ENCODE assay signal across 27 cellular contexts in the genomic region with DNA sequence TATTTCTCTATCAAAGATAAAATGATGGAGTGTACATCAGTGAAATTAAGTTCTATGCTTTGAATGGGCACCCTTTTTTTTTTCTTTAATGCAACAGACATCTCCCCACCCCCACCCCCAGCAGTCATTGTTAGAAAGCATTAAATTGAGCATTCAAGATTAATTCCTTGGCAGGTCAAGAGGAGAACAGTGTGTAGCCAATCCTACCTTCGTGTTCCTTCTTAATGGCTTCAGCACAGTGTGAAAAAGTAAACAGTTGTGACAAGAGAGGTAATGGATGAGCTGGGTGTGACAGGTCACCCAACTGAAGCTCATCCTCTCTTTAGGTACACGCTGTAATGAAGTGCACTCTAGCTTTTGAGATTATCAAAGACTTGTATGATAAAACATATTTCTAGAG.
A peak's percentile ranks its signal among the peaks of the same experiment; 100 is the strongest.
DNase-seq lines count a peak whose midpoint lies in the region; TF ChIP-seq lines count a peak whose summit lies in the region.
"Had no signal": no experiment of that assay in that cellular context is flagged by ENCODE, and none has a peak within 500 bp of the region (broad histone marks: within the 10 kb centered on the region; RNA-seq: fewer than 3 reads in every experiment).

No MANE protein-coding gene starts in this region.

- H3K4me1 Mint-ChIP-seq in activated CD4-positive, alpha-beta T cell treated with anti-CD3 and anti-CD28 coated beads, Interleukin-2, amount 10 ng/mL, durations not matched to agents 7 days and 5 days = no peaks in the 10 kb centered on the region
- H3K4me1 Mint-ChIP-seq: CD14-positive monocyte, IgD-negative memory B cell, T-cell had no signal

- H3F3A ChIP-seq in neural cell (ENCODE audit: insufficient read depth, low read length, poor library complexity, severe bottlenecking) = no peaks in the 10 kb centered on the region

- peak; percentile 20 for TF ChIP-seq EP300 in neural cell (conservative IDR thresholded peaks at IDR 0.05; ENCODE audit: poor library complexity, severe bottlenecking)

- H3K79me2 ChIP-seq in neural cell (replicated peaks; ENCODE audit: insufficient read depth, low read length) = no peaks in the 10 kb centered on the region

- H3K27me3 ChIP-seq in neural cell (ENCODE audit: insufficient read depth, low read depth, low read length) = no peaks in the 10 kb centered on the region
- H3K27me3 ChIP-seq: BE2C, SJSA1 had no signal

- CTCF ChIA-PET in activated CD4-positive, alpha-beta T cell treated with anti-CD3 and anti-CD28 coated beads, Interleukin-2, amount 10 ng/mL, durations not matched to agents 7 days and 5 days (lab: Charles Lee) = no interaction called here

- no peak overlapping the region for H3K27ac Mint-ChIP-seq in activated CD4-positive, alpha-beta T cell treated with anti-CD3 and anti-CD28 coated beads, Interleukin-2, amount 10 ng/mL, durations not matched to agents 7 days and 5 days
- H3K27ac Mint-ChIP-seq: CD14-positive monocyte, IgD-negative memory B cell, T-cell had no signal

- no peak overlapping the region for H3K4me3 Mint-ChIP-seq in activated CD4-positive, alpha-beta T cell treated with anti-CD3 and anti-CD28 coated beads, Interleukin-2, amount 10 ng/mL, durations not matched to agents 7 days and 5 days
- H3K4me3 Mint-ChIP-seq: CD14-positive monocyte, IgD-negative memory B cell, T-cell had no signal

- no peak overlapping the region for H3K9ac ChIP-seq in neural cell (ENCODE audit: low read length)
- H3K9ac ChIP-seq: KMS-11 had no signal

- H3K9me2 ChIP-seq in neural cell (ENCODE audit: insufficient read depth, low read length) = no peaks in the 10 kb centered on the region

- H3K36me3 Mint-ChIP-seq in activated CD4-positive, alpha-beta T cell treated with anti-CD3 and anti-CD28 coated beads, Interleukin-2, amount 10 ng/mL, durations not matched to agents 7 days and 5 days (ENCODE audit: low read depth) = no peaks in the 10 kb centered on the region
- H3K36me3 Mint-ChIP-seq: CD14-positive monocyte, IgD-negative memory B cell, T-cell had no signal

- H3K9me3 Mint-ChIP-seq in activated CD4-positive, alpha-beta T cell treated with anti-CD3 and anti-CD28 coated beads, Interleukin-2, amount 10 ng/mL, durations not matched to agents 7 days and 5 days = peaks cover 2% of the 10 kb centered on the region

- H3K4me2 ChIP-seq in neural cell (ENCODE audit: low read length) = no peak overlapping the region
- H3K4me2 ChIP-seq: KMS-11 had no signal

- H3K27ac ChIP-seq in neural cell (ENCODE audit: low read length) = no peak overlapping the region
- H3K27ac ChIP-seq: 22Rv1, HL-60, KMS-11, SJSA1 had no signal

- TF ChIP-seq RAD21 in neural cell (conservative IDR thresholded peaks at IDR 0.05) = no peak

- no peaks in the 10 kb centered on the region for H4K20me1 ChIP-seq in neural cell (ENCODE audit: insufficient read depth)

- DNase-seq in DMS53 (lab: John Stamatoyannopoulos, UW) = peak; percentile 1
- DNase-seq in DMS53 treated with DMSO at 0.1 percent for 48 hours (lab: John Stamatoyannopoulos, UW; ENCODE audit: unreplicated experiment) = no peak
- DNase-seq in NCI-H1417 treated with DMSO at 0.1 percent for 48 hours (lab: John Stamatoyannopoulos, UW) = peak; percentile 39
- peak; percentile 82 for DNase-seq in NCI-H2227 treated with DMSO at 0.1 percent for 48 hours (lab: John Stamatoyannopoulos, UW)
- DNase-seq in activated CD4-positive, alpha-beta T cell treated with anti-CD3 and anti-CD28 coated beads, Interleukin-2, amount 10 ng/mL, durations not matched to agents 7 days and 5 days = no peak
- no peak for DNase-seq in NOMO-1 (lab: John Stamatoyannopoulos, UW; ENCODE audit: unreplicated experiment in 2 of 2)
- DNase-seq in NOMO-1 treated with DMSO at 0.1 percent for 48 hours (lab: John Stamatoyannopoulos, UW; ENCODE audit: unreplicated experiment) = no peak
- DNase-seq: ACHN, BE2C, DMS153, EL, GDM1, HCEC 1CT, MM.1S, NCI-H1436, NCI-H1930, NCI-H526, Right ventricle myocardium superior, RPMI8226, T-cell had no signal

- no peak overlapping the region for H2AFZ ChIP-seq in neural cell (ENCODE audit: low read depth, low read length)

- TF ChIP-seq CTCF in neural cell (IDR thresholded peaks at IDR 0.05; ENCODE audit: poor library complexity, severe bottlenecking) = no peak

- POLR2A ChIA-PET in activated CD4-positive, alpha-beta T cell treated with anti-CD3 and anti-CD28 coated beads, Interleukin-2, amount 10 ng/mL, durations not matched to agents 7 days and 5 days (lab: Charles Lee) = no interaction called here

- H3K27me3 Mint-ChIP-seq in activated CD4-positive, alpha-beta T cell treated with anti-CD3 and anti-CD28 coated beads, Interleukin-2, amount 10 ng/mL, durations not matched to agents 7 days and 5 days = no peaks in the 10 kb centered on the region
- H3K27me3 Mint-ChIP-seq: IgD-negative memory B cell, T-cell had no signal

- no peaks in the 10 kb centered on the region for H3K36me3 ChIP-seq in neural cell (ENCODE audit: insufficient read depth, low read length)
- H3K36me3 ChIP-seq: BE2C, SJSA1 had no signal

- no peaks in the 10 kb centered on the region for H3K9me3 ChIP-seq in neural cell (ENCODE audit: low read length)
- H3K9me3 ChIP-seq: BE2C, SJSA1 had no signal

- H3K4me3 ChIP-seq in neural cell (ENCODE audit: low read length) = no peak overlapping the region
- H3K4me3 ChIP-seq: SJSA1 had no signal

TF ChIP-seq in neural cell, 6 proteins besides CTCF, POLR2A, EP300 and RAD21:
- TF ChIP-seq POLR2AphosphoS5 (IDR thresholded peaks at IDR 0.05) (peak; percentile 83), TAF1 (IDR thresholded peaks at IDR 0.05; ENCODE audit: low read depth) (no peak), SMC3 (conservative IDR thresholded peaks at IDR 0.05; ENCODE audit: poor library complexity) (no peak)

Comparison
In these comparisons a context has a peak if more than half of its experiments do, and no peak if none do; other contexts are left out.
1. DNase-seq: peak in DMS53 (single experiment), NCI-H1417 treated with DMSO at 0.1 percent for 48 hours (single experiment) and NCI-H2227 treated with DMSO at 0.1 percent for 48 hours (single experiment); none in DMS53 treated with DMSO at 0.1 percent for 48 hours (single experiment), activated CD4-positive, alpha-beta T cell treated with anti-CD3 and anti-CD28 coated beads, Interleukin-2, amount 10 ng/mL, durations not matched to agents 7 days and 5 days (single experiment), NOMO-1 (0 of 2) and NOMO-1 treated with DMSO at 0.1 percent for 48 hours (single experiment).